Comparison of ENCODE assay signal across 15 cellular contexts in the genomic region with DNA sequence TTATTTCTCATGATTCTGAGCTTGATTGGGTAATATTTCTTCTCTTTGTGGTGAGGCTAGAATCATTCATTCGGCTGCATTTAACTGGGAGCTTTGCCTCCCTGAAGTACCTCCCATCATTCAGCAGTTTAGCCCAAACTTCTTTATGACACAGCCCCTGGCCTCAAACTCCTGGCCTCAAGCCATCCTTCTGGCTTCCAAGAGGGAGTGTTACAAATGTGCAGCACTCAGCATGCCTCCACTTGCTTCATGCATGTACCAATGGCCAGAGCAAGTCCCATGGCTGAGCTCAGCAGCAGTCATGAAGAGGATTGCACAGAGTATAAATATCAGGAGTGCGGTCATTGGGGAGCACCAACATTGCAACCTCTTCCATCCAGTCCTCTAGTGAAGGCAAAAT.
A peak's percentile ranks its signal among the peaks of the same experiment; 100 is the strongest.
DNase-seq lines count a peak whose midpoint lies in the region; ATAC-seq lines count a peak whose summit lies in the region.
"Had no signal": no experiment of that assay in that cellular context is flagged by ENCODE, and none has a peak within 500 bp of the region (broad histone marks: within the 10 kb centered on the region; RNA-seq: fewer than 3 reads in every experiment).

No MANE protein-coding gene starts in this region.

- peaks cover 38% of the 10 kb centered on the region for H3K4me1 ChIP-seq in adipocyte (ENCODE audit: control insufficient read depth, insufficient read depth, low read length)
- H3K4me1 ChIP-seq: ascending aorta had no signal

- intact Hi-C loops in sciatic nerve (cut with DNase I), result no loop called here

- peak overlapping the region; percentile 12 for H3K4me3 ChIP-seq in adipocyte (ENCODE audit: low read length)
- H3K4me3 ChIP-seq: ascending aorta, PC-9 had no signal

- H3K9me3 ChIP-seq in adipocyte (ENCODE audit: control insufficient read depth, low read length), result no peaks in the 10 kb centered on the region

- H3K27me3 ChIP-seq in adipocyte (replicated peaks; ENCODE audit: control insufficient read depth, insufficient read depth, low read length), result no peaks in the 10 kb centered on the region
- H3K27me3 ChIP-seq: ascending aorta had no signal

- ATAC-seq in sciatic nerve, result peak; percentile 45
- no peak for ATAC-seq in GM19328 (IDR thresholded peaks at IDR 0.05; ENCODE audit: unreplicated experiment)

- H3K9ac ChIP-seq in adipocyte (ENCODE audit: low read length), result no peak overlapping the region
- H3K9ac ChIP-seq: KMS-11 had no signal

- DNase-seq in EL (peak; percentile 18), adipocyte (ENCODE audit: low read depth) (no peak), fibroblast of the conjunctiva (ENCODE audit: low read depth) (peak; percentile 13), sciatic nerve (ENCODE audit: low spot score) (no peak), mesenteric fat pad (ENCODE audit: low spot score) (no peak), DMS79 treated with DMSO at 0.1 percent for 48 hours (lab: John Stamatoyannopoulos, UW) (no peak), NCI-H1694 (lab: John Stamatoyannopoulos, UW) (no peak)
- DNase-seq: activated effector memory CD4-positive, alpha-beta T cell treated with anti-CD3 and anti-CD28 coated beads, Interleukin-2, amount 50 U/mL, for 16 hours; NCI-H2029 treated with DMSO at 0.1 percent for 48 hours; NCI-H526 treated with DMSO at 0.1 percent for 48 hours; PC-9; substantia nigra had no signal

- H3K36me3 ChIP-seq in adipocyte (ENCODE audit: control insufficient read depth, insufficient read depth, low read length, severe bottlenecking), result no peaks in the 10 kb centered on the region
- H3K36me3 ChIP-seq: ascending aorta had no signal

Comparison
In these comparisons a context has a peak if more than half of its experiments do, and no peak if none do; other contexts are left out.
1. DNase-seq: peak in EL (single experiment) and fibroblast of the conjunctiva (single experiment); none in adipocyte (single experiment), sciatic nerve (single experiment), mesenteric fat pad (single experiment), DMS79 treated with DMSO at 0.1 percent for 48 hours (single experiment) and NCI-H1694 (single experiment).